1 cellular context compared by ENCODE assay signal in the genomic region with DNA sequence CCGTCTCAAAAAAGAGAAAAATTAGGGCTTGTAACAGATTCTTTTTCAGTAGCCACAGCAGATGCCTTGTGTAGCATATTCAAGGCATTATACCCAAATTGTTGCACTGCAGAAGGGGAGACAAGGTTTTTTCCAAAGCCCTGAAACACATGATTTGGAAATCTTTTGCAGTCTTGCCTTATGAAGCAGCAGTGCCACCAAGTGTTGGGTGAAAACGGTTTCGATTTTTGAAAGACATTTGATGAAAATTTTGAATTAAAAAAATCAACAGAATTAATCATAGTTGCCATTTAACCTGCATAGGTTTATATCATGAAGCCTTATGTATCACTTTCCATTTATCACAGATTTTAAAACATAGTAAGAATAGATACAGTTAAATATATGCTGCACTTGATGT.
TF ChIP-seq lines count a peak whose summit lies in the region.

No MANE protein-coding gene starts in this region.

TF ChIP-seq in SK-N-SH, 30 proteins besides CTCF, POLR2A, EP300 and RAD21 (continued from another document):
- TF ChIP-seq, protein P1, sequence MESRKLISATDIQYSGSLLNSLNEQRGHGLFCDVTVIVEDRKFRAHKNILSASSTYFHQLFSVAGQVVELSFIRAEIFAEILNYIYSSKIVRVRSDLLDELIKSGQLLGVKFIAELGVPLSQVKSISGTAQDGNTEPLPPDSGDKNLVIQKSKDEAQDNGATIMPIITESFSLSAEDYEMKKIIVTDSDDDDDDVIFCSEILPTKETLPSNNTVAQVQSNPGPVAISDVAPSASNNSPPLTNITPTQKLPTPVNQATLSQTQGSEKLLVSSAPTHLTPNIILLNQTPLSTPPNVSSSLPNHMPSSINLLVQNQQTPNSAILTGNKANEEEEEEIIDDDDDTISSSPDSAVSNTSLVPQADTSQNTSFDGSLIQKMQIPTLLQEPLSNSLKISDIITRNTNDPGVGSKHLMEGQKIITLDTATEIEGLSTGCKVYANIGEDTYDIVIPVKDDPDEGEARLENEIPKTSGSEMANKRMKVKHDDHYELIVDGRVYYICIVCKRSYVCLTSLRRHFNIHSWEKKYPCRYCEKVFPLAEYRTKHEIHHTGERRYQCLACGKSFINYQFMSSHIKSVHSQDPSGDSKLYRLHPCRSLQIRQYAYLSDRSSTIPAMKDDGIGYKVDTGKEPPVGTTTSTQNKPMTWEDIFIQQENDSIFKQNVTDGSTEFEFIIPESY (IDR thresholded peaks at IDR 0.05; ENCODE audit: borderline replicate concordance, low read depth) = no peak
- TF ChIP-seq, protein P2, sequence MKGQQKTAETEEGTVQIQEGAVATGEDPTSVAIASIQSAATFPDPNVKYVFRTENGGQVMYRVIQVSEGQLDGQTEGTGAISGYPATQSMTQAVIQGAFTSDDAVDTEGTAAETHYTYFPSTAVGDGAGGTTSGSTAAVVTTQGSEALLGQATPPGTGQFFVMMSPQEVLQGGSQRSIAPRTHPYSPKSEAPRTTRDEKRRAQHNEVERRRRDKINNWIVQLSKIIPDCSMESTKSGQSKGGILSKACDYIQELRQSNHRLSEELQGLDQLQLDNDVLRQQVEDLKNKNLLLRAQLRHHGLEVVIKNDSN (IDR thresholded peaks at IDR 0.05; ENCODE audit: borderline replicate concordance, low read depth) = no peak
- TF ChIP-seq GABPA (IDR thresholded peaks at IDR 0.05; ENCODE audit: low read depth) (no peak), RFX5 (IDR thresholded peaks at IDR 0.05; ENCODE audit: low read length) (no peak), POLR2AphosphoS5 (IDR thresholded peaks at IDR 0.05; ENCODE audit: low read depth, low read length) (no peak)
- TF ChIP-seq, protein P3, sequence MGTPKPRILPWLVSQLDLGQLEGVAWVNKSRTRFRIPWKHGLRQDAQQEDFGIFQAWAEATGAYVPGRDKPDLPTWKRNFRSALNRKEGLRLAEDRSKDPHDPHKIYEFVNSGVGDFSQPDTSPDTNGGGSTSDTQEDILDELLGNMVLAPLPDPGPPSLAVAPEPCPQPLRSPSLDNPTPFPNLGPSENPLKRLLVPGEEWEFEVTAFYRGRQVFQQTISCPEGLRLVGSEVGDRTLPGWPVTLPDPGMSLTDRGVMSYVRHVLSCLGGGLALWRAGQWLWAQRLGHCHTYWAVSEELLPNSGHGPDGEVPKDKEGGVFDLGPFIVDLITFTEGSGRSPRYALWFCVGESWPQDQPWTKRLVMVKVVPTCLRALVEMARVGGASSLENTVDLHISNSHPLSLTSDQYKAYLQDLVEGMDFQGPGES (IDR thresholded peaks at IDR 0.05; ENCODE audit: low read depth, low read length) = no peak
